13 cellular contexts compared by ENCODE assay signal in genomic region chr10:13822475-13822874, GRCh38.
"Had no signal": no experiment of that assay in that cellular context is flagged by ENCODE, and none has a peak within 500 bp of the region (broad histone marks: within the 10 kb centered on the region; RNA-seq: fewer than 3 reads in every experiment).

No MANE protein-coding gene starts in this region.

- DNase-seq: activated CD4-positive, alpha-beta T cell treated with anti-CD3 and anti-CD28 coated beads, Interleukin-2, amount 50 U/mL, for 1 hour; activated CD4-positive, CD25-positive, alpha-beta regulatory T cell treated with anti-CD3 and anti-CD28 coated beads, Interleukin-2, amount 50 U/mL, for 72 hours; activated gamma-delta T cell; adrenal gland; dermis blood vessel endothelial cell; effector memory CD4-positive, alpha-beta T cell; mammary epithelial cell; midbrain; posterior cingulate gyrus; stimulated activated naive B cell treated with anti-CD40 and anti-IgM and Interleukin-4, amounts not matched to agents 10 μg/mL and 1 μg/mL and 100 μg/mL, for 72 hours; upper lobe of left lung had no signal

- H3K9me3 ChIP-seq: adrenal gland, thoracic aorta, upper lobe of left lung had no signal

- H3K27ac ChIP-seq: adrenal gland, thoracic aorta, upper lobe of left lung had no signal

- H3K27me3 ChIP-seq: adrenal gland, upper lobe of left lung had no signal

- H3K4me1 ChIP-seq: adrenal gland had no signal

- H3K36me3 ChIP-seq: adrenal gland, thoracic aorta, upper lobe of left lung had no signal

- H3K4me3 ChIP-seq: adrenal gland, thoracic aorta, upper lobe of left lung had no signal

- FAIRE-seq: keratinocyte had no signal
